ENCODE assay signal across 24 cellular contexts in genomic region chr10:95537543-95537930, GRCh38. TPM values are rescaled to one million over a fixed set of nuclear protein-coding genes. Genes with fewer than 3 reads are reported as not detected.
DNase-seq lines count a peak whose midpoint lies in the region; ATAC-seq, FAIRE-seq and TF ChIP-seq lines count a peak whose summit lies in the region.
"Had no signal": no experiment of that assay in that cellular context is flagged by ENCODE, and none has a peak within 500 bp of the region (broad histone marks: within the 10 kb centered on the region; RNA-seq: fewer than 3 reads in every experiment).

No MANE protein-coding gene starts in this region.

- TF ChIP-seq CTCF in Caco-2 (IDR thresholded peaks at IDR 0.05; ENCODE audit: insufficient read depth in 1 of 2, low read depth in 1 of 2, low read length in 1 of 2, severe bottlenecking in 1 of 2, unreplicated experiment in 1 of 2) (no peak), esophagus squamous epithelium (IDR thresholded peaks at IDR 0.05) (no peak)

- FAIRE-seq in RCC 7860 (lab: Jason Lieb, UNC), result peak; percentile 63
- FAIRE-seq: astrocyte, colon, endothelial cell of umbilical vein, pancreas had no signal

- H3K4me3 ChIP-seq in Caco-2 (ENCODE audit: low read depth, low read length) (no peak overlapping the region), esophagus squamous epithelium (no peak overlapping the region), rectal smooth muscle tissue (ENCODE audit: low read length) (no peak overlapping the region)
- H3K4me3 ChIP-seq: pancreas, skin epidermis had no signal

- H3K9me3 ChIP-seq in Caco-2, result no peaks in the 10 kb centered on the region
- H3K9me3 ChIP-seq in esophagus squamous epithelium, result no peaks in the 10 kb centered on the region
- H3K9me3 ChIP-seq: pancreas had no signal

- peaks cover 66% of the 10 kb centered on the region for H3K4me1 Mint-ChIP-seq in Caco-2 (ENCODE audit: low read depth, unreplicated experiment)
- H3K4me1 Mint-ChIP-seq: activated CD4-positive, alpha-beta memory T cell treated with anti-CD3 and anti-CD28 coated beads, Interleukin-2, amount 10 ng/mL, durations not matched to agents 7 days and 5 days; naive thymus-derived CD8-positive, alpha-beta T cell had no signal

- intact Hi-C loops in Caco-2 (cut with micrococcal nuclease; ENCODE audit: unreplicated experiment), result no loop called here
- intact Hi-C loops in esophagus squamous epithelium (cut with DNase I), result no loop called here

- no peaks in the 10 kb centered on the region for H3K27me3 Mint-ChIP-seq in Caco-2 (ENCODE audit: insufficient read depth, unreplicated experiment)
- H3K27me3 Mint-ChIP-seq: activated CD4-positive, alpha-beta memory T cell treated with anti-CD3 and anti-CD28 coated beads, Interleukin-2, amount 10 ng/mL, durations not matched to agents 7 days and 5 days; activated T-cell treated with anti-CD3 and anti-CD28 coated beads, Interleukin-2, amount 50 U/mL, for 24 hours had no signal

- no peak overlapping the region for H3K9ac ChIP-seq in rectal smooth muscle tissue (ENCODE audit: low read length)

- CTCF ChIA-PET in Caco-2 (lab: Charles Lee), result no interaction called here

- H3K4me3 Mint-ChIP-seq in Caco-2 (ENCODE audit: unreplicated experiment), result no peak overlapping the region
- H3K4me3 Mint-ChIP-seq: activated CD4-positive, alpha-beta memory T cell treated with anti-CD3 and anti-CD28 coated beads, Interleukin-2, amount 10 ng/mL, durations not matched to agents 7 days and 5 days; activated T-cell treated with anti-CD3 and anti-CD28 coated beads, Interleukin-2, amount 50 U/mL, for 24 hours; H9; naive thymus-derived CD8-positive, alpha-beta T cell had no signal

- BruUV-seq in Caco-2 (replicated peaks; lab: Mats Ljungman, UMichigan), result no TSS peak

- H3K36me3 Mint-ChIP-seq in Caco-2 (ENCODE audit: insufficient read depth, unreplicated experiment), result peaks cover 10% of the 10 kb centered on the region
- H3K36me3 Mint-ChIP-seq: naive thymus-derived CD8-positive, alpha-beta T cell had no signal

- no peaks in the 10 kb centered on the region for H3K36me3 ChIP-seq in Caco-2 (ENCODE audit: control insufficient read depth, insufficient read depth, low read length)
- H3K36me3 ChIP-seq in esophagus squamous epithelium, result no peaks in the 10 kb centered on the region
- no peaks in the 10 kb centered on the region for H3K36me3 ChIP-seq in rectal smooth muscle tissue (ENCODE audit: control insufficient read depth, insufficient read depth, low read length)
- H3K36me3 ChIP-seq: pancreas, WERI-Rb-1 had no signal

- peak overlapping the region; percentile 72 to 90 (median 87) for H3K27ac ChIP-seq in esophagus squamous epithelium
- H3K27ac ChIP-seq in rectal smooth muscle tissue (ENCODE audit: low read depth, low read length), result peak overlapping the region; percentile 99
- H3K27ac ChIP-seq: pancreas, skin epidermis, WERI-Rb-1 had no signal

- no peaks in the 10 kb centered on the region for H3K27me3 ChIP-seq in Caco-2 (replicated peaks; ENCODE audit: control insufficient read depth, insufficient read depth, low read length)
- no peaks in the 10 kb centered on the region for H3K27me3 ChIP-seq in esophagus squamous epithelium
- H3K27me3 ChIP-seq in rectal smooth muscle tissue (ENCODE audit: control insufficient read depth, insufficient read depth, low read length), result no peaks in the 10 kb centered on the region
- H3K27me3 ChIP-seq: pancreas had no signal

- no peaks in the 10 kb centered on the region for H3K9me3 Mint-ChIP-seq in Caco-2 (ENCODE audit: unreplicated experiment)
- H3K9me3 Mint-ChIP-seq: activated CD4-positive, alpha-beta memory T cell treated with anti-CD3 and anti-CD28 coated beads, Interleukin-2, amount 10 ng/mL, durations not matched to agents 7 days and 5 days; activated T-cell treated with anti-CD3 and anti-CD28 coated beads, Interleukin-2, amount 50 U/mL, for 24 hours; H9; naive thymus-derived CD8-positive, alpha-beta T cell had no signal

- ATAC-seq in GM21367 (IDR thresholded peaks at IDR 0.05; ENCODE audit: unreplicated experiment), result no peak
- ATAC-seq: naive thymus-derived CD8-positive, alpha-beta T cell had no signal

- 69 to 70% methylated on average over 3 to 4 of the region's 4 CpGs for WGBS in esophagus squamous epithelium, 2 donors

- H3K4me1 ChIP-seq in Caco-2 (peaks cover 86% of the 10 kb centered on the region), esophagus squamous epithelium (peaks cover 0 to 73% (median 7%) of the 10 kb centered on the region in 3 donors), rectal smooth muscle tissue (ENCODE audit: control insufficient read depth, insufficient read depth, low read length) (peaks cover 92% of the 10 kb centered on the region)

- POLR2A ChIA-PET in Caco-2 (lab: Charles Lee), result no interaction called here

- peak overlapping the region; percentile 8 for H3K27ac Mint-ChIP-seq in Caco-2 (ENCODE audit: unreplicated experiment)
- H3K27ac Mint-ChIP-seq: activated CD4-positive, alpha-beta memory T cell treated with anti-CD3 and anti-CD28 coated beads, Interleukin-2, amount 10 ng/mL, durations not matched to agents 7 days and 5 days; activated T-cell treated with anti-CD3 and anti-CD28 coated beads, Interleukin-2, amount 50 U/mL, for 24 hours; H9; naive thymus-derived CD8-positive, alpha-beta T cell had no signal

- no peak for TF ChIP-seq POLR2A in esophagus squamous epithelium (IDR thresholded peaks at IDR 0.05)

- DNase-seq in Caco-2 (no peak), RCC 7860 (ENCODE audit: low spot score) (peak; percentile 40), esophagus squamous epithelium (lab: John Stamatoyannopoulos, UW) (no peak)
- no peak for DNase-seq in activated CD4-positive, CD25-positive, alpha-beta regulatory T cell (lab: John Stamatoyannopoulos, UW)
- no peak for DNase-seq in activated CD8-positive, alpha-beta memory T cell treated with anti-CD3 and anti-CD28 coated beads for 24 hours
- no peak for DNase-seq in stimulated activated CD4-positive, alpha-beta T cell treated with anti-CD3 and anti-CD28 coated beads, Interleukin-2, amount 100 ng/mL, for 48 hours
- DNase-seq: activated CD4-positive, alpha-beta memory T cell treated with anti-CD3 and anti-CD28 coated beads, Interleukin-2, amount 10 ng/mL, durations not matched to agents 7 days and 5 days; activated naive CD4-positive, alpha-beta T cell treated with anti-CD3 and anti-CD28 coated beads, Interleukin-2, amount 50 U/mL, for 16 hours; activated T-cell treated with anti-CD3 and anti-CD28 coated beads, Interleukin-2, amount 50 U/mL, for 24 hours; C1 segment of cervical spinal cord; H9; naive thymus-derived CD8-positive, alpha-beta T cell; NCI-H1694; OCI-M1; pancreas; stimulated activated CD4-positive, alpha-beta T cell treated with anti-CD3 and anti-CD28 coated beads, Interleukin-4, amount 100 ng/mL, for 24 hours; WERI-Rb-1 had no signal

RNA-seq across cellular contexts. Expression of gene SORBS1, which starts 23.6 kb away (rescaled TPM):
- 39.3 and 44.1 TPM in 2 replicates for total RNA-seq in Caco-2 (2022)
- 100 to 1,000 TPM in 1 of 4 donors, 10 to 100 TPM in 3; 23.3 to 359 (median 72.2) TPM for total RNA-seq in esophagus squamous epithelium
- total RNA-seq: G401 had no signal
